Comparison of ENCODE assay signal across 9 cellular contexts in the genomic region with DNA sequence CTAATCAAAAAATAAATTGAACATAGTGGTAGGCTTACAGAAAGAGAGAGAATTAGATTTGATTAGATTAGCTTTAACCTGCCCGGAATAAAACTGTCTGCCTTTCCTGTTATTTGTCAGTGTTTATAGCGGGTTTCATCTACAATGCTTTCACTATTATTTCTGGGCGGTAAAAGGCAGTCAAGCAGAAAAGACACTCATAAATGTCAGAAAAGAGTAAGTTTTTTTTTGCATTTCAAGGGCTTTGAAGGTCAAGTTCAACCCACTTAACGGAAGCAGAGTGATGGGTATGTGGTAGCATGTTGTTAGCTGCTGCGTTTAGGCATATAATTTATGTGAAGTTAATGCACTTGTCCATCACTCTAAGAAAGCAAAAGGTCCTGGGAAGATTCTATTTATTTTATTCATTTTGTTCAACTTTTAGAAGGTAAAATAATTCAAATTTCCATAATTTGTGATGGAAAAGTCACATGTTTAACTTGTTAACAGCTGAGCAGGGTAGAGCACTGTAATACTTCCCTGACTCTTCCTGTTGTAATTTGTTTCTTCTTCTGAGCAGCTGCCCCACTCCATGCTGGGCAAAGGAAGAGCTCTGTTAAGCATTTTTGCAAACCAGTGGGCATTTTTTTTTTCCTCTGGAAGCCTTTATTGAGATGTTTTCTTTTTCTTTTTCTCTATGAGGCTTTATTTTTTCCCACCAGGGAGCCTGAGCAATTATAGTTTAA.
DNase-seq lines count a peak whose midpoint lies in the region; ATAC-seq and TF ChIP-seq lines count a peak whose summit lies in the region.
"Had no signal": no experiment of that assay in that cellular context is flagged by ENCODE, and none has a peak within 500 bp of the region (broad histone marks: within the 10 kb centered on the region; RNA-seq: fewer than 3 reads in every experiment).

No MANE protein-coding gene starts in this region.

- H3K4me1 ChIP-seq in HEK293 (ENCODE audit: control insufficient read depth, insufficient read depth, low read length) = peaks cover 27% of the 10 kb centered on the region
- peaks cover 66% of the 10 kb centered on the region for H3K4me1 ChIP-seq in Loucy (ENCODE audit: insufficient read depth, low read length, poor library complexity, severe bottlenecking)
- H3K4me1 ChIP-seq in upper lobe of right lung = no peaks in the 10 kb centered on the region

- intact Hi-C loops in upper lobe of right lung (cut with DNase I) = no loop called here

- H2AFZ ChIP-seq in Loucy (ENCODE audit: low read length) (peak overlapping the region; percentile 60), neural cell (ENCODE audit: low read depth, low read length) (no peak overlapping the region)

- H3K27me3 ChIP-seq in Loucy (ENCODE audit: insufficient read depth, low read length, poor library complexity, severe bottlenecking) = no peaks in the 10 kb centered on the region
- H3K27me3 ChIP-seq in neural cell (ENCODE audit: insufficient read depth, low read depth, low read length) = no peaks in the 10 kb centered on the region
- H3K27me3 ChIP-seq in upper lobe of right lung = no peaks in the 10 kb centered on the region

- H3K79me2 ChIP-seq in Loucy (ENCODE audit: insufficient read depth, low read length) (no peaks in the 10 kb centered on the region), neural cell (replicated peaks; ENCODE audit: insufficient read depth, low read length) (no peaks in the 10 kb centered on the region)

- H3K36me3 ChIP-seq in HEK293 (ENCODE audit: control insufficient read depth in 2 of 2, insufficient read depth in 1 of 2, low read length in 2 of 2) (no peaks in the 10 kb centered on the region), Loucy (ENCODE audit: insufficient read depth, low read length) (no peaks in the 10 kb centered on the region), neural cell (ENCODE audit: insufficient read depth, low read length) (no peaks in the 10 kb centered on the region), upper lobe of right lung (no peaks in the 10 kb centered on the region)

- H4K20me1 ChIP-seq in Loucy (ENCODE audit: insufficient read depth, low read length, poor library complexity, severe bottlenecking) = no peaks in the 10 kb centered on the region
- no peaks in the 10 kb centered on the region for H4K20me1 ChIP-seq in neural cell (ENCODE audit: insufficient read depth)

- H3K9ac ChIP-seq in Loucy (ENCODE audit: low read depth, low read length, poor library complexity, severe bottlenecking) (peak overlapping the region; percentile 60), neural cell (ENCODE audit: low read length) (no peak overlapping the region)

- H3K9me3 ChIP-seq in HEK293 (ENCODE audit: control insufficient read depth, insufficient read depth, low read depth, low read length) (no peaks in the 10 kb centered on the region), Loucy (ENCODE audit: insufficient read depth, low read depth, low read length) (no peaks in the 10 kb centered on the region), neural cell (ENCODE audit: low read length) (no peaks in the 10 kb centered on the region), upper lobe of right lung (no peaks in the 10 kb centered on the region)

- DNase-seq in NCI-H2107 treated with DMSO at 0.1 percent for 48 hours (lab: John Stamatoyannopoulos, UW; ENCODE audit: unreplicated experiment) (peak; percentile 18), NCI-H2107 (lab: John Stamatoyannopoulos, UW) (no peak), MV-4-11 (lab: John Stamatoyannopoulos, UW) (no peak), GF-D8 (lab: John Stamatoyannopoulos, UW) (no peak), upper lobe of right lung (no peak)

- TF ChIP-seq CTCF in HEK293 (tag by site-specific recombination; IDR thresholded peaks at IDR 0.05) = no peak
- TF ChIP-seq CTCF in Loucy (conservative IDR thresholded peaks at IDR 0.05; ENCODE audit: low read length) = no peak
- TF ChIP-seq CTCF in neural cell (IDR thresholded peaks at IDR 0.05; ENCODE audit: poor library complexity, severe bottlenecking) = no peak
- TF ChIP-seq CTCF in upper lobe of right lung (IDR thresholded peaks at IDR 0.05) = no peak

- CTCF ChIA-PET in HEK293 (lab: Yijun Ruan, JAX) = interaction anchor here (0.6 to 0.7 kb wide), 5 partner anchors 40 to 754 kb away, joined by 3 to 5 read pairs (median 4); no protein-coding TSS in a partner anchor

- no peak for TF ChIP-seq RAD21 in neural cell (conservative IDR thresholded peaks at IDR 0.05)

- POLR2A ChIA-PET in HEK293 (lab: Yijun Ruan, JAX) = no interaction called here

- peak; percentile 90 for TF ChIP-seq EP300 in neural cell (conservative IDR thresholded peaks at IDR 0.05; ENCODE audit: poor library complexity, severe bottlenecking)

- H3K4me2 ChIP-seq in Loucy (ENCODE audit: low read depth, low read length, poor library complexity, severe bottlenecking) = peak overlapping the region; percentile 91
- H3K4me2 ChIP-seq in neural cell (ENCODE audit: low read length) = peak overlapping the region; percentile 36
- H3K4me2 ChIP-seq: smooth muscle cell had no signal

- H3K4me3 ChIP-seq in HEK293 (ENCODE audit: low read depth, low read length) = no peak overlapping the region
- H3K4me3 ChIP-seq in Loucy (ENCODE audit: low read length, poor library complexity, severe bottlenecking) = peak overlapping the region; percentile 65
- peak overlapping the region; percentile 35 for H3K4me3 ChIP-seq in neural cell (ENCODE audit: low read length)
- no peak overlapping the region for H3K4me3 ChIP-seq in upper lobe of right lung
- H3K4me3 ChIP-seq: smooth muscle cell had no signal

- H3K9me2 ChIP-seq in Loucy (replicated peaks; ENCODE audit: low read depth, low read length) = no peaks in the 10 kb centered on the region
- no peaks in the 10 kb centered on the region for H3K9me2 ChIP-seq in neural cell (ENCODE audit: insufficient read depth, low read length)

- H3F3A ChIP-seq in Loucy (ENCODE audit: low read depth) = peaks cover 10% of the 10 kb centered on the region; the same call in 1 of the 2 replicates
- H3F3A ChIP-seq in neural cell (ENCODE audit: insufficient read depth, low read length, poor library complexity, severe bottlenecking) = no peaks in the 10 kb centered on the region

- no peak for ATAC-seq in upper lobe of right lung

- H3K27ac ChIP-seq in HEK293 (ENCODE audit: extremely low read depth, low read depth, low read length) (no peak overlapping the region; the same call in 1 of the 2 replicates), neural cell (ENCODE audit: low read length) (peak overlapping the region; percentile 48), upper lobe of right lung (no peak overlapping the region)

TF ChIP-seq in HEK293, 187 proteins besides CTCF, POLR2A, EP300 and RAD21 (continues in another document):
- TF ChIP-seq ZFHX2 (tag by site-specific recombination; conservative IDR thresholded peaks at IDR 0.05) (no peak), ZNF792 (tag by site-specific recombination; IDR thresholded peaks at IDR 0.05) (no peak), ZNF391 (tag by site-specific recombination; IDR thresholded peaks at IDR 0.05; ENCODE audit: borderline replicate concordance, low read depth) (no peak), ZNF830 (tag by site-specific recombination; IDR thresholded peaks at IDR 0.05; ENCODE audit: low read depth) (no peak), ZNF416 (tag by site-specific recombination; IDR thresholded peaks at IDR 0.05) (no peak), ZBTB48 (tag by site-specific recombination; IDR thresholded peaks at IDR 0.05) (no peak), KLF1 (tag by site-specific recombination; IDR thresholded peaks at IDR 0.05) (no peak), SALL2 (tag by site-specific recombination; IDR thresholded peaks at IDR 0.05; ENCODE audit: borderline replicate concordance) (no peak), ZNF24 (tag by site-specific recombination; IDR thresholded peaks at IDR 0.05) (peak; percentile 66; the same call in 1 of the 2 replicates), ZNF366 (tag by site-specific recombination; conservative IDR thresholded peaks at IDR 0.05) (0 out of 2 replicates have a peak, but pooled peaks have one; percentile 26), ZFP69B (tag by site-specific recombination; IDR thresholded peaks at IDR 0.05) (no peak)

TF ChIP-seq in neural cell, 6 proteins besides CTCF, POLR2A, EP300 and RAD21:
- TF ChIP-seq POLR2AphosphoS5 (IDR thresholded peaks at IDR 0.05) = peak; percentile 86
- TF ChIP-seq, protein P1, sequence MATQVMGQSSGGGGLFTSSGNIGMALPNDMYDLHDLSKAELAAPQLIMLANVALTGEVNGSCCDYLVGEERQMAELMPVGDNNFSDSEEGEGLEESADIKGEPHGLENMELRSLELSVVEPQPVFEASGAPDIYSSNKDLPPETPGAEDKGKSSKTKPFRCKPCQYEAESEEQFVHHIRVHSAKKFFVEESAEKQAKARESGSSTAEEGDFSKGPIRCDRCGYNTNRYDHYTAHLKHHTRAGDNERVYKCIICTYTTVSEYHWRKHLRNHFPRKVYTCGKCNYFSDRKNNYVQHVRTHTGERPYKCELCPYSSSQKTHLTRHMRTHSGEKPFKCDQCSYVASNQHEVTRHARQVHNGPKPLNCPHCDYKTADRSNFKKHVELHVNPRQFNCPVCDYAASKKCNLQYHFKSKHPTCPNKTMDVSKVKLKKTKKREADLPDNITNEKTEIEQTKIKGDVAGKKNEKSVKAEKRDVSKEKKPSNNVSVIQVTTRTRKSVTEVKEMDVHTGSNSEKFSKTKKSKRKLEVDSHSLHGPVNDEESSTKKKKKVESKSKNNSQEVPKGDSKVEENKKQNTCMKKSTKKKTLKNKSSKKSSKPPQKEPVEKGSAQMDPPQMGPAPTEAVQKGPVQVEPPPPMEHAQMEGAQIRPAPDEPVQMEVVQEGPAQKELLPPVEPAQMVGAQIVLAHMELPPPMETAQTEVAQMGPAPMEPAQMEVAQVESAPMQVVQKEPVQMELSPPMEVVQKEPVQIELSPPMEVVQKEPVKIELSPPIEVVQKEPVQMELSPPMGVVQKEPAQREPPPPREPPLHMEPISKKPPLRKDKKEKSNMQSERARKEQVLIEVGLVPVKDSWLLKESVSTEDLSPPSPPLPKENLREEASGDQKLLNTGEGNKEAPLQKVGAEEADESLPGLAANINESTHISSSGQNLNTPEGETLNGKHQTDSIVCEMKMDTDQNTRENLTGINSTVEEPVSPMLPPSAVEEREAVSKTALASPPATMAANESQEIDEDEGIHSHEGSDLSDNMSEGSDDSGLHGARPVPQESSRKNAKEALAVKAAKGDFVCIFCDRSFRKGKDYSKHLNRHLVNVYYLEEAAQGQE (IDR thresholded peaks at IDR 0.05; ENCODE audit: borderline replicate concordance) = no peak
TF ChIP-seq in neural cell: peak in this region for 1.

Comparison
In these comparisons a context has a peak if more than half of its experiments do, and no peak if none do; other contexts are left out.
1. H3K4me3 ChIP-seq: peak in Loucy (single experiment) and neural cell (single experiment); none in HEK293 (single experiment) and upper lobe of right lung (single experiment).